Comparison of ENCODE assay signal across 18 cellular contexts in the genomic region with DNA sequence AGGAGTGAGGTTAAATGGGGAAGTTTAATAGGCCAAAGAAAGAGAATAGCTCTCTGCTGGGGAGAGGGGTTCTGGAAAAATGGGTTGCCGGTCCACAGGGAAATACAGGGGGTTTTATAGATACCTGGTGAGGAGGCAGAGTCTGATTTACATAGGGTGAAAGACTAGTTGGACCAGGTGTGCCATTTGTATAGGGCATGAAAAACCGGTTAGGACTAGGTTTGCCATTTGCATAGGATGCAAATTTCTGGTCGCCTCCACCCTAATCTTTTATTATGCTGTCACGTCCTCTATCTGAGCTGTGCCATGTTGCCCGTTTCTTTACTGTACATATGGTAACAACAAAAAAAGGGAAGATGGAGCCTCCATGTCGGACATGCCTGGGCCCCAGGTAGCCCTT.
"Had no signal": no experiment of that assay in that cellular context is flagged by ENCODE, and none has a peak within 500 bp of the region (broad histone marks: within the 10 kb centered on the region; RNA-seq: fewer than 3 reads in every experiment).

No MANE protein-coding gene starts in this region.

- H3K27me3 ChIP-seq: heart left ventricle, spleen, testis, tibial nerve, upper lobe of right lung, vagina had no signal

- ATAC-seq: heart left ventricle; naive thymus-derived CD8-positive, alpha-beta T cell; sciatic nerve; stimulated activated naive B cell treated with anti-CD40 and anti-IgM and Interleukin-4, amounts not matched to agents 10 μg/mL and 1 μg/mL and 100 μg/mL, for 72 hours; stimulated activated naive CD8-positive, alpha-beta T cell treated with anti-CD3 and anti-CD28 coated beads, Interleukin-15, amount 100 ng/mL, for 72 hours; upper lobe of right lung had no signal

- H3K9me3 ChIP-seq: heart left ventricle, testis, tibial nerve, upper lobe of right lung, vagina had no signal

- H3K36me3 ChIP-seq: heart left ventricle, spleen, tibial nerve, upper lobe of right lung, vagina had no signal

- DNase-seq: dermis blood vessel endothelial cell; heart left ventricle; hippocampal formation; kidney glomerular epithelial cell; mammary epithelial cell; naive thymus-derived CD8-positive, alpha-beta T cell; posterior cingulate gyrus; spleen; stimulated activated CD4-positive, alpha-beta T cell treated with anti-CD3 and anti-CD28 coated beads, Interleukin-15, amount 100 ng/mL, for 24 hours; stimulated activated CD4-positive, alpha-beta T cell treated with anti-CD3 and anti-CD28 coated beads, Interleukin-1b, Interleukin-23, amount 100 ng/mL, for 48 hours; stimulated activated CD4-positive, alpha-beta T cell treated with anti-CD3 and anti-CD28 coated beads, Interleukin-4, amount 100 ng/mL, for 4 hours; stimulated activated naive B cell treated with anti-CD40 and anti-IgM and Interleukin-4, amounts not matched to agents 10 μg/mL and 1 μg/mL and 100 μg/mL, for 72 hours; stimulated activated naive CD8-positive, alpha-beta T cell treated with anti-CD3 and anti-CD28 coated beads, Interleukin-15, amount 100 ng/mL, for 72 hours; testis; upper lobe of right lung had no signal

- H3K4me3 Mint-ChIP-seq: naive thymus-derived CD8-positive, alpha-beta T cell; stimulated activated naive B cell treated with anti-CD40 and anti-IgM and Interleukin-4, amounts not matched to agents 10 μg/mL and 1 μg/mL and 100 μg/mL, for 72 hours; stimulated activated naive CD8-positive, alpha-beta T cell treated with anti-CD3 and anti-CD28 coated beads, Interleukin-15, amount 100 ng/mL, for 72 hours had no signal

- H3K4me3 ChIP-seq: heart left ventricle, spleen, testis, tibial nerve, upper lobe of right lung, vagina had no signal

- H3K4me1 ChIP-seq: spleen, testis, tibial nerve, upper lobe of right lung, vagina had no signal

- H3K36me3 Mint-ChIP-seq: naive thymus-derived CD8-positive, alpha-beta T cell had no signal

- H3K27me3 Mint-ChIP-seq: naive thymus-derived CD8-positive, alpha-beta T cell; stimulated activated naive B cell treated with anti-CD40 and anti-IgM and Interleukin-4, amounts not matched to agents 10 μg/mL and 1 μg/mL and 100 μg/mL, for 72 hours; stimulated activated naive CD8-positive, alpha-beta T cell treated with anti-CD3 and anti-CD28 coated beads, Interleukin-15, amount 100 ng/mL, for 72 hours had no signal

- H3K27ac ChIP-seq: heart left ventricle, spleen, testis, tibial nerve, upper lobe of right lung, vagina had no signal
